In the genomic region with DNA sequence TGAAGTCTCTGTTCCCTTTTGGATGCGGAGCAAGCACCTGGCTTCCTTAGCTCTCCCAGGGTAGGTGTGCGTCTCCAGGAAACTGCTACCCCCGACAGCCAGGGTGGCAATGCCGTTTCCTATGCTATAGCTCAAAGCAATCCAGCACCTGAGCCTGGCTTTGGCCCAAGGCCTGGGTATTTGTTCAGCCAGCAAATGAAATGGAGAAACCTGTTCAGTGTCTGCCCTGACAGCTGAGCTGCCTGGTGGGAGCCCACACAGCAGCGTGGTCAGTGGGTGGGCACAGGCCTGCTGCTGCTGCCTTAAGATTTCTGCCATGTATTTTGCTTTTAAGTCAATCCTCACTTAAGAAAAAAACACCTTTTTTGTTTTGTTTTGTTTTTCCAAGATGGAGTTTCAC, we compare ENCODE assay signal across 27 cellular contexts. TPM values are rescaled to one million over a fixed set of nuclear protein-coding genes. Genes with fewer than 3 reads are reported as not detected.
DNase-seq lines count a peak whose midpoint lies in the region; TF ChIP-seq lines count a peak whose summit lies in the region.
"Had no signal": no experiment of that assay in that cellular context is flagged by ENCODE, and none has a peak within 500 bp of the region (broad histone marks: within the 10 kb centered on the region; RNA-seq: fewer than 3 reads in every experiment).

No MANE protein-coding gene starts in this region.

- TF ChIP-seq CTCF in VCaP (conservative IDR thresholded peaks at IDR 0.05) (no peak), hepatocyte (IDR thresholded peaks at IDR 0.05; ENCODE audit: poor library complexity) (no peak)

- peak overlapping the region; percentile 82 for H3K27ac ChIP-seq in VCaP
- H3K27ac ChIP-seq in hepatocyte, result no peak overlapping the region
- H3K27ac ChIP-seq: body of pancreas, coronary artery, foreskin keratinocyte, HL-60, left lung, ovary, right lobe of liver, tibial artery had no signal

- no peaks in the 10 kb centered on the region for H3K79me2 ChIP-seq in hepatocyte

- H3K4me2 ChIP-seq in hepatocyte, result no peak overlapping the region
- H3K4me2 ChIP-seq: BLaER1 treated with 17β-estradiol and CSF1 and Interleukin-3, amounts not matched to agents 10 nM and 100 nM had no signal

- DNase-seq in G401 (ENCODE audit: low spot score), result peak; percentile 89
- DNase-seq in NCI-H2029 treated with DMSO at 0.1 percent for 48 hours (lab: John Stamatoyannopoulos, UW), result peak; percentile 77
- DNase-seq in myocyte (ENCODE audit: low read depth), result peak; percentile 35
- DNase-seq in NCI-H2107 treated with DMSO at 0.1 percent for 48 hours (lab: John Stamatoyannopoulos, UW; ENCODE audit: unreplicated experiment), result no peak
- DNase-seq in 8988T, result no peak
- no peak for DNase-seq in DMS153 treated with DMSO at 0.1 percent for 48 hours (lab: John Stamatoyannopoulos, UW; ENCODE audit: unreplicated experiment)
- no peak for DNase-seq in hepatocyte (ENCODE audit: low spot score)
- DNase-seq: activated CD4-positive, alpha-beta T cell treated with anti-CD3 and anti-CD28 coated beads, Interleukin-2, amount 50 U/mL, for 1 hour; activated CD8-positive, alpha-beta memory T cell treated with anti-CD3 and anti-CD28 coated beads, Interleukin-2, amount 50 U/mL, for 4 hours; activated gamma-delta T cell; activated naive CD8-positive, alpha-beta T cell treated with anti-CD3 and anti-CD28 coated beads, Interleukin-2, amount 50 U/mL, for 24 hours; body of pancreas; foreskin keratinocyte; left lung; NCI-H1048; NCI-H2107; NCI-H524; ovary; stimulated activated naive CD8-positive, alpha-beta T cell treated with anti-CD3 and anti-CD28 coated beads, Interleukin-15, Interleukin-2, amounts not matched to agents 100 U/mL and 50 U/mL, for 24 hours had no signal

- WGBS in hepatocyte (ENCODE audit: low lambda C conversion rate, missing lambda C conversion rate), result 80% methylated on average over 5 of the region's 5 CpGs

- H3K9me2 ChIP-seq in hepatocyte (replicated peaks; ENCODE audit: insufficient read depth), result no peaks in the 10 kb centered on the region

- H3K4me1 ChIP-seq in hepatocyte (ENCODE audit: insufficient read depth), result peaks cover 2% of the 10 kb centered on the region
- H3K4me1 ChIP-seq: body of pancreas, Caco-2, foreskin keratinocyte, HAP-1, tibial artery had no signal

- no peaks in the 10 kb centered on the region for H4K20me1 ChIP-seq in hepatocyte (ENCODE audit: insufficient read depth, poor library complexity, severe bottlenecking)

- H3K27me3 ChIP-seq in hepatocyte, result no peaks in the 10 kb centered on the region
- H3K27me3 ChIP-seq: BLaER1 treated with 17β-estradiol and CSF1 and Interleukin-3, amounts not matched to agents 10 nM and 100 nM; body of pancreas; foreskin keratinocyte; left lung; ovary; right lobe of liver; tibial artery had no signal

- H3K36me3 ChIP-seq in hepatocyte (replicated peaks; ENCODE audit: insufficient read depth, low read depth), result no peaks in the 10 kb centered on the region
- H3K36me3 ChIP-seq: ovary had no signal

- no peak overlapping the region for H3K4me3 ChIP-seq in hepatocyte
- H3K4me3 ChIP-seq: BLaER1 treated with 17β-estradiol and CSF1 and Interleukin-3, amounts not matched to agents 10 nM and 100 nM; body of pancreas; coronary artery; HAP-1; left lung; ovary; right lobe of liver; tibial artery had no signal

- no peak overlapping the region for H2AFZ ChIP-seq in hepatocyte

- H3K9me3 ChIP-seq in hepatocyte (ENCODE audit: low read depth), result no peaks in the 10 kb centered on the region
- H3K9me3 ChIP-seq: body of pancreas, Caco-2, HAP-1, left lung, ovary, right lobe of liver, tibial artery had no signal

- in situ Hi-C loops in G401 (cut with HindIII; ENCODE audit: low sequenced_read_pairs), result no loop called here

RNA-seq across cellular contexts. Expression of gene SPATA2, which starts 13.7 kb away (rescaled TPM):
- total RNA-seq in G401 (2014; rRNA removed; shearing (Covaris generic)), result 0.80 and 1.6 TPM in 2 replicates
- total RNA-seq in myocyte (4.1 and 4.8 TPM in 2 replicates), hepatocyte (4.9 and 5.9 TPM in 2 replicates)
- polyA plus RNA-seq in myocyte (2012), result 5.5 TPM
- 9.6 and 10.1 TPM in 2 replicates for polyA plus RNA-seq in hepatocyte

RNA-seq across cellular contexts. Expression of gene RNF114, which starts 34.6 kb away (rescaled TPM):
- total RNA-seq in G401 (2014; rRNA removed; shearing (Covaris generic)), result 75.1 and 79.8 TPM in 2 replicates
- 87.9 and 107 TPM in 2 replicates for total RNA-seq in myocyte
- 43.9 TPM for polyA plus RNA-seq in myocyte (2012)
- 67.1 and 93.7 TPM in 2 replicates for total RNA-seq in hepatocyte
- 64.8 and 65.8 TPM in 2 replicates for polyA plus RNA-seq in hepatocyte

Comparison
In these comparisons a context has a peak if more than half of its experiments do, and no peak if none do; other contexts are left out.
1. DNase-seq: peak in G401 (single experiment), NCI-H2029 treated with DMSO at 0.1 percent for 48 hours (single experiment) and myocyte (single experiment); none in NCI-H2107 treated with DMSO at 0.1 percent for 48 hours (single experiment), 8988T (single experiment), DMS153 treated with DMSO at 0.1 percent for 48 hours (single experiment) and hepatocyte (single experiment).